ENCODE assay signal across 1 cellular context in genomic region chr2:24793752-24794477, GRCh38.
TF ChIP-seq lines count a peak whose summit lies in the region.

No MANE protein-coding gene starts in this region.

TF ChIP-seq in WTC11, 78 proteins besides CTCF, POLR2A, EP300 and RAD21 (continued from another document):
- TF ChIP-seq ZNF532 (CRISPR knock-in tag; IDR thresholded peaks at IDR 0.05; ENCODE audit: borderline replicate concordance) (no peak), USF1 (CRISPR knock-in tag; IDR thresholded peaks at IDR 0.05) (no peak), ZNF425 (CRISPR knock-in tag; conservative IDR thresholded peaks at IDR 0.05) (no peak), GABPB1 (CRISPR knock-in tag; IDR thresholded peaks at IDR 0.05) (no peak), ATF6 (CRISPR knock-in tag; IDR thresholded peaks at IDR 0.05) (no peak), IRF1 (CRISPR knock-in tag; IDR thresholded peaks at IDR 0.05) (no peak), HMGA2 (CRISPR knock-in tag; IDR thresholded peaks at IDR 0.05) (no peak), NFYB (CRISPR knock-in tag; conservative IDR thresholded peaks at IDR 0.05; ENCODE audit: low read depth) (no peak)
